Comparison of ENCODE assay signal across 8 cellular contexts in the genomic region with DNA sequence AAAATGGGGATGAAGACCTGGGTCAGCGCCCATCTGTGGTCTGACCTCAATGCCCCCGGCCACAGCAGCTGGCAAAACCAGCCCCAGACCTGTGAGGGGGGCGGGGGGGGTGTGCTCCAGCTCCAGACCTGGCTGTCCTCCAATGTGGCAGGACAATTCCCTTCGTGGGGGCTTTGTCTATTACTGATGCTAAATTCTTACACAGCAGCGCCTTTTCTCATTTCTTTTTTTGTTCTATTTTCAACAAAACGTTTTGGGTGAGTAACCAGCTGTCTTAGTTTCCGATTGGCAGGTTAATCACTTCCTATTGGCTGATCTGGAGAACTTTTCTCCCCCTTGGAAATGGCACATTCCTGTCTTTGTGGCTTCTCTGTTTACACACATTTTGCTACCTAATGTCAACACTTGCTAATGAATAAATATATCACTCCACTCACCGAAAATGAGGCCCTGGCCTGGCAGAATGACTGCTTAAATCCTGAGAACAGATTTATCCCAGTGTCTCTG. TPM values are rescaled to one million over a fixed set of nuclear protein-coding genes. Genes with fewer than 3 reads are reported as not detected.
A peak's percentile ranks its signal among the peaks of the same experiment; 100 is the strongest.
DNase-seq lines count a peak whose midpoint lies in the region; ATAC-seq and TF ChIP-seq lines count a peak whose summit lies in the region.

No MANE protein-coding gene starts in this region.

- intact Hi-C loops in heart left ventricle (cut with DNase I) = loop anchor here in 8 of 10 donors (5.0 to 10.0 kb wide), 9 partner anchors 44 to 272 kb away; no protein-coding TSS in a partner anchor
- intact Hi-C loops in Right ventricle myocardium inferior (cut with DNase I) = loop anchor here (5.0 kb wide), 1 partner anchor 104 kb away; no protein-coding TSS in a partner anchor
- intact Hi-C loops in stomach (cut with DNase I; ENCODE audit: low total_unique reads) = no loop called here

- DNase-seq in heart left ventricle (no peak), Right ventricle myocardium inferior (ENCODE audit: missing footprints) (no peak), RWPE2 (ENCODE audit: low spot score) (no peak), stomach (peak; percentile 69), DMS114 treated with DMSO at 0.1 percent for 48 hours (lab: John Stamatoyannopoulos, UW; ENCODE audit: unreplicated experiment) (no peak)

- TF ChIP-seq POLR2A in heart left ventricle (IDR thresholded peaks at IDR 0.05) (no peak), gastroesophageal sphincter (IDR thresholded peaks at IDR 0.05) (no peak), stomach (IDR thresholded peaks at IDR 0.05) (no peak)

- no peak for TF ChIP-seq EP300 in gastroesophageal sphincter (IDR thresholded peaks at IDR 0.05)
- no peak for TF ChIP-seq EP300 in stomach (IDR thresholded peaks at IDR 0.05)

- H3K27ac ChIP-seq in heart left ventricle (peak overlapping the region; percentile 6 to 100 (median 98)), RWPE2 (ENCODE audit: poor library complexity, severe bottlenecking) (peak overlapping the region; percentile 98), gastroesophageal sphincter (peak overlapping the region in 3 of 4 donors; percentile 67 to 98 (median 93)), stomach (peak overlapping the region; percentile 63 to 100 (median 99))

- no peaks in the 10 kb centered on the region for H3K27me3 ChIP-seq in heart left ventricle
- H3K27me3 ChIP-seq in RWPE2 (ENCODE audit: insufficient read depth, poor library complexity, severe bottlenecking) = no peaks in the 10 kb centered on the region
- no peaks in the 10 kb centered on the region for H3K27me3 ChIP-seq in gastroesophageal sphincter
- H3K27me3 ChIP-seq in stomach = no peaks in the 10 kb centered on the region

- TF ChIP-seq CTCF in heart left ventricle (IDR thresholded peaks at IDR 0.05) (no peak), RWPE2 (IDR thresholded peaks at IDR 0.05; ENCODE audit: poor library complexity, severe bottlenecking) (no peak), gastroesophageal sphincter (IDR thresholded peaks at IDR 0.05) (no peak), stomach (IDR thresholded peaks at IDR 0.05) (no peak)

- H3K36me3 ChIP-seq in heart left ventricle (peaks cover 0 to 52% (median 23%) of the 10 kb centered on the region in 9 donors), RWPE2 (ENCODE audit: low read depth) (peaks cover 46% of the 10 kb centered on the region), gastroesophageal sphincter (peaks cover 0 to 8% of the 10 kb centered on the region in 2 donors), stomach (peaks cover 8 to 33% (median 10%) of the 10 kb centered on the region in 4 donors)

- H3K4me3 ChIP-seq in heart left ventricle = peak overlapping the region in 11 of 12 donors; percentile 72 to 98 (median 91)
- peak overlapping the region; percentile 79 for H3K4me3 ChIP-seq in RWPE2 (ENCODE audit: severe bottlenecking)
- H3K4me3 ChIP-seq in gastroesophageal sphincter = peak overlapping the region; percentile 86 to 97
- H3K4me3 ChIP-seq in stomach = peak overlapping the region; percentile 73 to 94 (median 90)

- no peaks in the 10 kb centered on the region for H3K9me3 ChIP-seq in heart left ventricle
- H3K9me3 ChIP-seq in RWPE2 (ENCODE audit: severe bottlenecking) = no peaks in the 10 kb centered on the region
- H3K9me3 ChIP-seq in gastroesophageal sphincter = no peaks in the 10 kb centered on the region
- H3K9me3 ChIP-seq in stomach = no peaks in the 10 kb centered on the region

- ATAC-seq in heart left ventricle (no peak), Right ventricle myocardium inferior (no peak), RWPE2 (ENCODE audit: low read depth) (0 out of 3 replicates have a peak, but pooled peaks have one; percentile 1), gastroesophageal sphincter (no peak), HG02870 (IDR thresholded peaks at IDR 0.05; ENCODE audit: unreplicated experiment) (no peak), GM19023 (IDR thresholded peaks at IDR 0.05; ENCODE audit: unreplicated experiment) (no peak)

- H3K4me1 ChIP-seq in heart left ventricle = peaks cover 8 to 78% (median 63%) of the 10 kb centered on the region in 12 donors
- H3K4me1 ChIP-seq in RWPE2 (ENCODE audit: insufficient read depth, poor library complexity, severe bottlenecking) = peaks cover 58% of the 10 kb centered on the region
- H3K4me1 ChIP-seq in gastroesophageal sphincter = peaks cover 14 to 70% (median 52%) of the 10 kb centered on the region in 3 donors
- H3K4me1 ChIP-seq in stomach = peaks cover 64 to 75% (median 75%) of the 10 kb centered on the region in 4 donors

- 28 to 40% (median 33%) methylated on average over 8 of the region's 8 CpGs for WGBS in heart left ventricle, 4 donors
- WGBS in gastroesophageal sphincter (ENCODE audit: low coverage in 1 of 2), 2 donors = 26 to 35% methylated on average over 5 to 6 of the region's 8 CpGs
- 10 to 24% (median 20%) methylated on average over 6 to 8 of the region's 8 CpGs for WGBS in stomach, 5 donors

RNA-seq across cellular contexts. Expression of a gene that starts 4.4 kb away (rescaled TPM):
- total RNA-seq in heart left ventricle = 10 to 100 TPM; 16.3 to 32.0 (median 19.9) TPM
- 10 to 100 TPM in 1 of 2 donors, 1 to 10 TPM in 1; 9.1 to 21.2 TPM for polyA plus RNA-seq in heart left ventricle
- total RNA-seq in Right ventricle myocardium inferior = 12.0 TPM
- total RNA-seq in gastroesophageal sphincter = 10 to 100 TPM; 41.2 to 76.0 (median 55.2) TPM
- total RNA-seq in stomach = 100 to 1,000 TPM in 1 of 5 donors, 10 to 100 TPM in 3, 1 to 10 TPM in 1; 7.0 to 123 (median 29.3) TPM
- polyA plus RNA-seq in stomach = 10 to 100 TPM in 1 of 3 donors, 1 to 10 TPM in 2; 4.5 to 10.1 (median 9.9) TPM
